Comparison of ENCODE assay signal across 21 cellular contexts in the genomic region with DNA sequence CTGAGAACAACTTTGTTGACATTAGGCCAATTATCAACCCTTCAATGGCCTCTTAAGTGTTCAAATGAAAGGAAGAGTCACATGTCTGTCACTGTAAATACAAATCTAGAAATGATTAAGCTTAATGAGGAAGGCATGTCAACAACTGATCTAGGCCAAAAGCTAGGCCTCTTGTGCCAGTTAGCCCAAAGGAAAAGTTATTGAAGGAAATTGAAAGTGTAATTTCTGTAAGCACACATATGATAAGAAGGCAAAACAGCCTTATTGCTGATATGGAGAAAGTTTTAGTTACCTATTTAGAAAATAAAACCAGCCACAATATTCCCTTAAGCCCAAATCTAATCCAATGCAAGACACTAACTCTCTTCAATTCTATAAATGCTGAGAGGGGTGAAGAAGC.
DNase-seq lines count a peak whose midpoint lies in the region; ATAC-seq and TF ChIP-seq lines count a peak whose summit lies in the region.
"Had no signal": no experiment of that assay in that cellular context is flagged by ENCODE, and none has a peak within 500 bp of the region (broad histone marks: within the 10 kb centered on the region; RNA-seq: fewer than 3 reads in every experiment).

No MANE protein-coding gene starts in this region.

- no peak for TF ChIP-seq POLR2A in suprapubic skin (IDR thresholded peaks at IDR 0.05)

- H3K4me1 ChIP-seq in left lung = no peaks in the 10 kb centered on the region
- no peaks in the 10 kb centered on the region for H3K4me1 ChIP-seq in suprapubic skin
- H3K4me1 ChIP-seq: BE2C had no signal

- H3K9me3 ChIP-seq in left lung (peaks cover 0 to 8% of the 10 kb centered on the region in 2 donors), suprapubic skin (no peaks in the 10 kb centered on the region)
- H3K9me3 ChIP-seq: BE2C had no signal

- H3K27ac ChIP-seq in left lung (no peak overlapping the region), suprapubic skin (no peak overlapping the region), brain microvascular endothelial cell (no peak overlapping the region)
- H3K27ac ChIP-seq: HL-60, RWPE1 had no signal

- no peaks in the 10 kb centered on the region for H3K36me3 ChIP-seq in left lung
- no peaks in the 10 kb centered on the region for H3K36me3 ChIP-seq in suprapubic skin
- H3K36me3 ChIP-seq in brain microvascular endothelial cell (replicated peaks) = no peaks in the 10 kb centered on the region
- H3K36me3 ChIP-seq: BE2C had no signal

- DNase-seq in NCI-H1417 (lab: John Stamatoyannopoulos, UW) = peak in 2 of 3 experiments; percentile 26 to 89
- DNase-seq in NCI-H1417 treated with DMSO at 0.1 percent for 48 hours (lab: John Stamatoyannopoulos, UW) = no peak
- DNase-seq in LNCaP clone FGC (ENCODE audit: low read depth) = peak; percentile 4
- peak; percentile 13 for DNase-seq in NCI-H2196 treated with DMSO at 0.1 percent for 48 hours (lab: John Stamatoyannopoulos, UW; ENCODE audit: unreplicated experiment)
- no peak for DNase-seq in left lung
- no peak for DNase-seq in suprapubic skin (ENCODE audit: low spot score in 2 of 2)
- DNase-seq in midbrain (lab: John Stamatoyannopoulos, UW) = no peak
- no peak for DNase-seq in brain microvascular endothelial cell
- DNase-seq: BE2C; Calu3; CD4-positive, alpha-beta T cell; DMS79 treated with DMSO at 0.1 percent for 48 hours; H7; IMR-90; MM.1S; NCI-H1436 treated with DMSO at 0.1 percent for 48 hours; NCI-H2227 treated with DMSO at 0.1 percent for 48 hours; NCI-H526 treated with DMSO at 0.1 percent for 48 hours; T1000 had no signal

- in situ Hi-C loops in brain microvascular endothelial cell (cut with HindIII; ENCODE audit: low pct_ligation_motif_present, low sequenced_read_pairs) = no loop called here

- H3K4me3 ChIP-seq in LNCaP clone FGC (ENCODE audit: low read depth, low read length) (no peak overlapping the region), left lung (no peak overlapping the region), suprapubic skin (no peak overlapping the region), brain microvascular endothelial cell (ENCODE audit: low read depth, low read length) (no peak overlapping the region)

- intact Hi-C loops in left lung (cut with DNase I) = no loop called here

- H3K27me3 ChIP-seq in left lung (no peaks in the 10 kb centered on the region), suprapubic skin (no peaks in the 10 kb centered on the region), brain microvascular endothelial cell (replicated peaks) (no peaks in the 10 kb centered on the region)
- H3K27me3 ChIP-seq: BE2C had no signal

- TF ChIP-seq EP300 in suprapubic skin (IDR thresholded peaks at IDR 0.05) = no peak

- no peak for TF ChIP-seq CTCF in LNCaP clone FGC (IDR thresholded peaks at IDR 0.05; ENCODE audit: control insufficient read depth, extremely low read depth, insufficient read depth)
- TF ChIP-seq CTCF in left lung (IDR thresholded peaks at IDR 0.05) = no peak
- no peak for TF ChIP-seq CTCF in suprapubic skin (IDR thresholded peaks at IDR 0.05)
- TF ChIP-seq CTCF in brain microvascular endothelial cell (IDR thresholded peaks at IDR 0.05; ENCODE audit: low read depth, low read length, missing control alignments) = no peak

- peak; percentile 37 for ATAC-seq in left lung

Comparison
In these comparisons a context has a peak if more than half of its experiments do, and no peak if none do; other contexts are left out.
1. DNase-seq: peak in NCI-H1417 (2 of 3), LNCaP clone FGC (single experiment) and NCI-H2196 treated with DMSO at 0.1 percent for 48 hours (single experiment); none in NCI-H1417 treated with DMSO at 0.1 percent for 48 hours (single experiment), left lung (0 of 2), suprapubic skin (0 of 2), midbrain (single experiment) and brain microvascular endothelial cell (single experiment).